1 cellular context compared by ENCODE assay signal in the genomic region with DNA sequence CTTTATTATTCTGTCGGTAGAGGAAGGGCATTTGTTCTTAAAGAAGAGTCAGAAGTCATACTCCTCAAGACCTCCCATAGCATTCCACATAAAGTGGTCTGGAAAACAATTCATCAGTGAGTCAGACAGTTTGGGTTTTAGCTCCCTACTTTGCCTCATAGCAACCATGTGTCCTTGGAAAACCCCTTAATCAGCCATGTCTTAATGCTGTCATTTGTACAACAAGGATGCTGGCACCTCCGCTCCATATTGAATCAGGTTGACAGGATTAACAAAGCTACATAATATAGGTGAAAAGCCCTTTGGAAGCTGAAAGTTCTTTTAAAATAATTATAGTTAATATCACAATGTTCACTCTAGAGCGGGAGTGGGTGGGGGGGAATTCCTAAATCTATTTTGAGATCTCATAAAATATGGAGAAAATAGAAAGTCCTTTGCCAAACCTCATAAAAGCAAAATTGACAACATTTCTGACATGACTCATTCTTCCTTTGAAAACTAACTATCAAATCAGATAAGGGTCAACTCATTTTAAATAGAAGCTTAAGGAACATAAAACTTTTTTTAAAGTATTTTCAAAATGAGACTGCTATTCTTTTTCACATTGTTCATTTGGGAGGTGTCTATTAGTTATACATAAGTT.
TF ChIP-seq lines count a peak whose summit lies in the region.

No MANE protein-coding gene starts in this region.

TF ChIP-seq in GM12878, 131 proteins besides CTCF, POLR2A, EP300 and RAD21 (continued from another document):
- TF ChIP-seq RELB (IDR thresholded peaks at IDR 0.05; ENCODE audit: low read depth): 0 out of 2 replicates have a peak, but pooled peaks have one; percentile 20
